25 cellular contexts compared by ENCODE assay signal in the genomic region with DNA sequence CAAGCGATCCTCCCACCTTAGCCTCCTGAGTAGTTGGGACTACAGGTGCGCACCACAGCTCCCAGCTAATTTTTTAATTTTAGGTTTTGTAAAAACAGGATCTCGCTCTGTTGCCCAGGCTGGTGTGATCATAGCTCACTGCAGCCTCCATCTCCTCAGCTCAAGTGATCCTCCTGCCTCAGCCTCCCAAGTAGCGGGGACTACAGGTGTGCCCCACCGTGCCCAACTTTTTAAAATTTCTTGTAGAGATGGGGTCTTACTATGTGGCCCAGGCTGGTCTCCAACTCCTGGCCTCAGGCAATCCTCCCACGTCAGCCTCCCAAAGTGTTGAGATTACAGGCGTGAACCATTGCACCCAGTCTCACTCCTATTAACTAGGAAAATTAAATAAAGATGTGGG. TPM values are rescaled to one million over a fixed set of nuclear protein-coding genes. Genes with fewer than 3 reads are reported as not detected.
DNase-seq lines count a peak whose midpoint lies in the region; ATAC-seq and TF ChIP-seq lines count a peak whose summit lies in the region.
"Had no signal": no experiment of that assay in that cellular context is flagged by ENCODE, and none has a peak within 500 bp of the region (broad histone marks: within the 10 kb centered on the region; RNA-seq: fewer than 3 reads in every experiment).

No MANE protein-coding gene starts in this region.

- H3K9me3 Mint-ChIP-seq in type B pancreatic cell = no peaks in the 10 kb centered on the region
- H3K9me3 Mint-ChIP-seq: CD14-positive monocyte; CD4-positive, alpha-beta memory T cell; CD8-positive, alpha-beta memory T cell had no signal

- 93% methylated on average over 7 of the region's 7 CpGs for WGBS in esophagus muscularis mucosa

- H3K4me1 Mint-ChIP-seq in T-helper 17 cell = no peaks in the 10 kb centered on the region
- H3K4me1 Mint-ChIP-seq in type B pancreatic cell (ENCODE audit: unreplicated experiment) = no peaks in the 10 kb centered on the region
- H3K4me1 Mint-ChIP-seq: CD4-positive, alpha-beta memory T cell; CD4-positive, CD25-positive, alpha-beta regulatory T cell; CD8-positive, alpha-beta memory T cell had no signal

- no peak overlapping the region for H3K27ac ChIP-seq in esophagus muscularis mucosa (replicated peaks in 1 of 4)
- H3K27ac ChIP-seq: 22Rv1, A549, BLaER1 had no signal

- DNase-seq in T-helper 17 cell (no peak), esophagus muscularis mucosa (ENCODE audit: extremely low spot score) (peak; percentile 29), type B pancreatic cell (ENCODE audit: extremely low spot score, unreplicated experiment) (peak; percentile 16), AG08395 (ENCODE audit: low spot score) (no peak)
- DNase-seq in stimulated activated CD4-positive, alpha-beta T cell treated with anti-CD3 and anti-CD28 coated beads, Interleukin-4, amount 100 ng/mL, for 4 hours = no peak
- DNase-seq: BE2C; C1 segment of cervical spinal cord; CD4-positive, alpha-beta memory T cell; CD4-positive, CD25-positive, alpha-beta regulatory T cell; CD8-positive, alpha-beta memory T cell; COR-L47; DMS 273 treated with DMSO at 0.1 percent for 48 hours; DMS153; DMS53; DMS79; DND-41; EL; GDM1 had no signal

- H3K27me3 Mint-ChIP-seq in T-helper 17 cell = peaks cover 8% of the 10 kb centered on the region
- peaks cover 18% of the 10 kb centered on the region for H3K27me3 Mint-ChIP-seq in type B pancreatic cell
- H3K27me3 Mint-ChIP-seq: CD8-positive, alpha-beta memory T cell had no signal

- no peak for ATAC-seq in T-helper 17 cell
- ATAC-seq: A549, GM12878 had no signal

- H3K4me3 ChIP-seq in esophagus muscularis mucosa = no peak overlapping the region
- H3K4me3 ChIP-seq: A549, BLaER1, GM12878 had no signal

- intact Hi-C loops in esophagus muscularis mucosa (cut with DNase I) = no loop called here

- H3K4me1 ChIP-seq in esophagus muscularis mucosa = no peaks in the 10 kb centered on the region
- H3K4me1 ChIP-seq: A549, BE2C, BLaER1 had no signal

- TF ChIP-seq EP300 in esophagus muscularis mucosa (IDR thresholded peaks at IDR 0.05) = no peak

- no peaks in the 10 kb centered on the region for H3K9me3 ChIP-seq in T-helper 17 cell (ENCODE audit: control insufficient read depth, low read length, poor library complexity, severe bottlenecking)
- no peaks in the 10 kb centered on the region for H3K9me3 ChIP-seq in esophagus muscularis mucosa
- H3K9me3 ChIP-seq: A549, BE2C, BLaER1 had no signal

- TF ChIP-seq CTCF in esophagus muscularis mucosa (IDR thresholded peaks at IDR 0.05) (no peak), type B pancreatic cell (conservative IDR thresholded peaks at IDR 0.05) (no peak)

- H3K36me3 Mint-ChIP-seq in T-helper 17 cell (ENCODE audit: low read depth) (no peaks in the 10 kb centered on the region), type B pancreatic cell (no peaks in the 10 kb centered on the region)
- H3K36me3 Mint-ChIP-seq: CD14-positive monocyte; CD4-positive, alpha-beta memory T cell; CD4-positive, CD25-positive, alpha-beta regulatory T cell; CD8-positive, alpha-beta memory T cell had no signal

- peak overlapping the region; percentile 70 for H3K27ac Mint-ChIP-seq in T-helper 17 cell
- H3K27ac Mint-ChIP-seq in type B pancreatic cell = no peak overlapping the region
- H3K27ac Mint-ChIP-seq: CD14-positive monocyte; CD4-positive, alpha-beta memory T cell; CD4-positive, CD25-positive, alpha-beta regulatory T cell; CD8-positive, alpha-beta memory T cell had no signal

- TF ChIP-seq POLR2A in esophagus muscularis mucosa (IDR thresholded peaks at IDR 0.05; ENCODE audit: low read depth) = no peak

- no peaks in the 10 kb centered on the region for H3K27me3 ChIP-seq in esophagus muscularis mucosa
- H3K27me3 ChIP-seq: BLaER1 had no signal

- H3K36me3 ChIP-seq in esophagus muscularis mucosa = no peaks in the 10 kb centered on the region
- H3K36me3 ChIP-seq: BE2C, BLaER1 had no signal

- H3K4me3 Mint-ChIP-seq in T-helper 17 cell = no peak overlapping the region
- no peak overlapping the region for H3K4me3 Mint-ChIP-seq in type B pancreatic cell
- H3K4me3 Mint-ChIP-seq: CD14-positive monocyte; CD4-positive, alpha-beta memory T cell; CD4-positive, CD25-positive, alpha-beta regulatory T cell; CD8-positive, alpha-beta memory T cell had no signal

RNA-seq across cellular contexts. Expression of a gene that starts 7.5 kb away (rescaled TPM):
- 1 to 10 TPM in 1 of 2 donors, under 1 TPM in 1; 0.96 to 1.4 TPM for total RNA-seq in T-helper 17 cell
- total RNA-seq in esophagus muscularis mucosa = under 1 TPM in 2 of 4 donors, not detected in 2; 0.32 to 0.57 TPM
- 0.36 and 0.82 TPM in 2 replicates for total RNA-seq in type B pancreatic cell (ENCODE audit: low replicate concordance)
- total RNA-seq: A172, G401 had no signal

RNA-seq across cellular contexts. Expression of a gene that starts 11.2 kb away (rescaled TPM):
- 10 to 100 TPM; 29.8 to 34.4 TPM for total RNA-seq in T-helper 17 cell
- total RNA-seq in esophagus muscularis mucosa = 10 to 100 TPM; 12.1 to 17.1 (median 14.2) TPM
- total RNA-seq in type B pancreatic cell (ENCODE audit: low replicate concordance) = 22.9 and 25.4 TPM in 2 replicates

RNA-seq across cellular contexts. Expression of a gene that starts 47.1 kb away (rescaled TPM):
- total RNA-seq in T-helper 17 cell (100 to 1,000 TPM; 134 to 135 TPM), esophagus muscularis mucosa (100 to 1,000 TPM in 3 of 4 donors, 10 to 100 TPM in 1; 92.3 to 140 (median 112) TPM), type B pancreatic cell (ENCODE audit: low replicate concordance) (69.2 and 89.1 TPM in 2 replicates)

RNA-seq across cellular contexts. Expression of a gene that starts 53.6 kb away (rescaled TPM):
- total RNA-seq in T-helper 17 cell = 1 to 10 TPM; 2.3 to 2.5 TPM
- total RNA-seq in esophagus muscularis mucosa = 1 to 10 TPM; 2.1 to 3.8 (median 3.3) TPM
- 10.2 and 10.8 TPM in 2 replicates for total RNA-seq in type B pancreatic cell (ENCODE audit: low replicate concordance)

Comparison
In these comparisons a context has a peak if more than half of its experiments do, and no peak if none do; other contexts are left out.
1. DNase-seq: peak in esophagus muscularis mucosa (single experiment) and type B pancreatic cell (single experiment); none in T-helper 17 cell (0 of 3), stimulated activated CD4-positive, alpha-beta T cell treated with anti-CD3 and anti-CD28 coated beads, Interleukin-4, amount 100 ng/mL, for 4 hours (0 of 2) and AG08395 (single experiment).